32 cellular contexts compared by ENCODE assay signal in the genomic region with DNA sequence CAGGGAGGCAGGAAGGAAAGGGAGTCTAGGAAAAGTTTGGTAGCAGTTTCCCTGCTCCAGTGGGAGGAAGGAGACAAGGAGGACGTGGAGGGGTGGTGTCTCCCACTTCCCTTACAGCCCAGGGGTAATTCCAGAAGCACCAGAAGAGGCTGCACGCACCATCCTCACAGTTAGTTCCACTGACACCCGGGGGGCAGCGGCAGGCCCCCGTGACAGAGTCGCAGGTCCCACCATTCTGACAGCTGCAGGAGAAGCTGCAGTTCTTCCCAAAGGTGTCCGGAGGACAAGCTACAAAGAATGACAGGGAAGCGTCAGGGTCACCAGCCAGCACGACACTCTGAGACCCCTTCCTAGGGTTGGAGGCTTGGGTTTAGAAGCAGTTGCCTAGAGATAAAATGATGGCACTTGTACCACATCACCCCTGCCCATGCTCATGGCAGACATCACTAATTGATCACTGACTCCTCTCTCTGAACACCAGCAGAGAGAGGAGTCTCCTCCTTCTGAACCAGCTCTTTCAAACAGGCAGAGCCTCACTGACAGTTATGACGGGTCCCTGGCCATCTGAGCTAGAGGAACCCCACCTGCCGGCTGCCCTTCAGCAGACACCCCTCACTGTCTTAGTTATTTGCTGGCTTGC. TPM values are rescaled to one million over a fixed set of nuclear protein-coding genes. Genes with fewer than 3 reads are reported as not detected.
"Had no signal": no experiment of that assay in that cellular context is flagged by ENCODE, and none has a peak within 500 bp of the region (broad histone marks: within the 10 kb centered on the region; RNA-seq: fewer than 3 reads in every experiment).

No MANE protein-coding gene starts in this region.

- DNase-seq: activated CD4-positive, alpha-beta T cell treated with anti-CD3 and anti-CD28 coated beads for 36 hours; activated CD4-positive, alpha-beta T cell treated with anti-CD3 and anti-CD28 coated beads, Interleukin-2, amount 10 ng/mL, durations not matched to agents 24 days and 14 days; activated CD4-positive, alpha-beta T cell treated with anti-CD3 and anti-CD28 coated beads, Interleukin-2, amount 50 U/mL, for 4 hours; activated CD4-positive, CD25-positive, alpha-beta regulatory T cell; activated CD4-positive, CD25-positive, alpha-beta regulatory T cell treated with anti-CD3 and anti-CD28 coated beads, Interleukin-2, amount 50 U/mL, for 72 hours; activated CD8-positive, alpha-beta memory T cell treated with anti-CD3 and anti-CD28 coated beads for 24 hours; activated CD8-positive, alpha-beta T cell treated with anti-CD3 and anti-CD28 coated beads for 36 hours; activated effector memory CD4-positive, alpha-beta T cell treated with Interleukin-2 at 50 U/mL for 16 hours; activated gamma-delta T cell treated with Interleukin-2 at 50 U/mL for 16 hours; activated naive CD4-positive, alpha-beta T cell treated with Interleukin-2 at 50 U/mL for 16 hours; activated naive CD8-positive, alpha-beta T cell treated with anti-CD3 and anti-CD28 coated beads for 36 hours; activated naive CD8-positive, alpha-beta T cell treated with anti-CD3 and anti-CD28 coated beads, Interleukin-2, amount 50 U/mL, for 24 hours; activated T-cell treated with anti-CD3 and anti-CD28 coated beads, Interleukin-2, amount 50 U/mL, for 4 hours; adrenal gland; amygdala; aorta; body of pancreas; caudate nucleus; cortex of kidney; dermis blood vessel endothelial cell; effector CD4-positive, alpha-beta T cell; effector memory CD8-positive, alpha-beta T cell; foreskin fibroblast; head of caudate nucleus; T-helper 2 cell had no signal

- H3K9me3 ChIP-seq: adrenal gland, body of pancreas had no signal

- H3K27me3 ChIP-seq: adrenal gland, body of pancreas had no signal

- H3K4me3 ChIP-seq: adrenal gland, body of pancreas had no signal

- H3K27ac ChIP-seq: adrenal gland, body of pancreas, epithelial cell of prostate had no signal

- H3K36me3 ChIP-seq: adrenal gland had no signal

- ATAC-seq: activated CD4-positive, alpha-beta T cell treated with anti-CD3 and anti-CD28 coated beads for 36 hours; activated CD8-positive, alpha-beta T cell treated with anti-CD3 and anti-CD28 coated beads for 36 hours; activated naive CD8-positive, alpha-beta T cell treated with anti-CD3 and anti-CD28 coated beads, Interleukin-2, amount 50 U/mL, for 24 hours; activated T-cell treated with anti-CD3 and anti-CD28 coated beads, Interleukin-2, amount 50 U/mL, for 4 hours; activated T-helper 17 cell treated with anti-CD3 and anti-CD28 coated beads, Interleukin-2, amount 50 U/mL, for 72 hours; body of pancreas; effector memory CD8-positive, alpha-beta T cell; esophagus mucosa had no signal

- H3K4me1 ChIP-seq: adrenal gland, body of pancreas had no signal

- FAIRE-seq: colon, endothelial cell of umbilical vein, frontal cortex had no signal

RNA-seq across cellular contexts. Expression of gene ARHGEF16, which starts 53.3 kb away (rescaled TPM):
- total RNA-seq: activated CD4-positive, alpha-beta T cell treated with anti-CD3 and anti-CD28 coated beads for 36 hours; activated CD4-positive, alpha-beta T cell treated with anti-CD3 and anti-CD28 coated beads, Interleukin-2, amount 10 ng/mL, durations not matched to agents 24 days and 14 days; activated CD8-positive, alpha-beta T cell treated with anti-CD3 and anti-CD28 coated beads for 36 hours; frontal cortex; T-helper 1 cell treated with Interleukin-12 subunit alpha and Interleukin-12 subunit beta and Interleukin-4 antibody, amounts not matched to agents 30 ng/mL and 1 ng/mL, for 36 hours had no signal
